Comparison of ENCODE assay signal across 1 cellular context in the genomic region with DNA sequence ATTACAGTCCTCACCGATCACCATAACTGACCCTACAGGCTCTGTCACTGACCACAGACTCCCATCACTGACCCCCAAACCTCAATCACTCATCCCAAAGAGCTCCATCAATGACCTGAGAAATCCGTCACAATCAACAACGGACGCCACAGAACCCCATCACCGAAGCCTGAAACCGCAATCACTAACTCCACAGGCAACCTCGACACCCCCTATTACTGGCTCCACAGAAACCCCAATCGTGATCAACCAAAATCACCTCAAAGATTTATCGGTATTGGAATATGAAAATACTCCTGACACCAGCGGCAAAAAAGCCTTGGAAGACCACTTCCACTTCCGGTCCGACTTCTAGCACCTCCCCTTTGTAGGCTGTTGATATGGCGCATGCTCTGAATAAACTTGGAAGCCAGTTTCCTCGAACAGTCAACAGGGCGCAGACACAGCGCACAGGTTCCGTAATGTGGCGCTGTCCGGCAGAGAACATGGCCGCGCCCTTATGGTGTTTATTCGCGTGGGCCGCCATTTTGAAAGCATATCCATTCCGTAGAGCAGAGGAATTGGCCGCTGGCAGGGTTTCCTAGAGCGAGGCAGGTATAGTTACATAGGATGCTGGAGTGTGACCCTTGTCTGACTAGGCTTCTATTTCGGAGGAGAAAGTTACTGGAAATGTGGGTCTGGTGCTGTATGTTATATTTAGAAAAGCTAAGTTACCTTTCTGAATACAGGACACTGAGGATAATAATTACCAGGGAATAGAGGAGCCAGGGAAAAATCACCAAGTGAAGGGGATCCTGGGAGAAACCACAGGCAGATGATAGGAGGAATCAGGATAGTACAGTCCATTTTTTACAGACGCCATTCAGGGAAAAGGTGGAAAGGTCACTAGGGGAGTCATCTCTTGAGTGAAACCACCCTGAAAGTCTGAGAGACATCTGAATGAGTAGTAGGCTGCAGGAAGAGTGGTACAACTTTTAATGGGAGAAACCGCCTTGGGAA.
TF ChIP-seq lines count a peak whose summit lies in the region.

A gene (minus strand): TSS at position 328 of the 999 bp plus-strand sequence. CDS start 2,785 bp downstream, outside the sequence.

TF ChIP-seq in HepG2, 621 proteins besides CTCF, POLR2A, EP300 and RAD21 (continued from another document and continues in another):
- TF ChIP-seq, protein P1, sequence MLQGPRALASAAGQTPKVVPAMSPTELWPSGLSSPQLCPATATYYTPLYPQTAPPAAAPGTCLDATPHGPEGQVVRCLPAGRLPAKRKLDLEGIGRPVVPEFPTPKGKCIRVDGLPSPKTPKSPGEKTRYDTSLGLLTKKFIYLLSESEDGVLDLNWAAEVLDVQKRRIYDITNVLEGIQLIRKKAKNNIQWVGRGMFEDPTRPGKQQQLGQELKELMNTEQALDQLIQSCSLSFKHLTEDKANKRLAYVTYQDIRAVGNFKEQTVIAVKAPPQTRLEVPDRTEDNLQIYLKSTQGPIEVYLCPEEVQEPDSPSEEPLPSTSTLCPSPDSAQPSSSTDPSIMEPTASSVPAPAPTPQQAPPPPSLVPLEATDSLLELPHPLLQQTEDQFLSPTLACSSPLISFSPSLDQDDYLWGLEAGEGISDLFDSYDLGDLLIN (CRISPR knock-in tag; IDR thresholded peaks at IDR 0.05; ENCODE audit: borderline replicate concordance): no peak
- no peak for TF ChIP-seq ZNF75D (CRISPR knock-in tag; IDR thresholded peaks at IDR 0.05; ENCODE audit: borderline replicate concordance)
- no peak for TF ChIP-seq HNRNPUL1 (IDR thresholded peaks at IDR 0.05; ENCODE audit: low read depth, low read length)
- TF ChIP-seq HOXA5 (CRISPR knock-in tag; IDR thresholded peaks at IDR 0.05): 0 out of 2 replicates have a peak, but pooled peaks have one; percentile 32
- TF ChIP-seq RCOR2 (CRISPR knock-in tag; IDR thresholded peaks at IDR 0.05): no peak
- TF ChIP-seq, protein P2, sequence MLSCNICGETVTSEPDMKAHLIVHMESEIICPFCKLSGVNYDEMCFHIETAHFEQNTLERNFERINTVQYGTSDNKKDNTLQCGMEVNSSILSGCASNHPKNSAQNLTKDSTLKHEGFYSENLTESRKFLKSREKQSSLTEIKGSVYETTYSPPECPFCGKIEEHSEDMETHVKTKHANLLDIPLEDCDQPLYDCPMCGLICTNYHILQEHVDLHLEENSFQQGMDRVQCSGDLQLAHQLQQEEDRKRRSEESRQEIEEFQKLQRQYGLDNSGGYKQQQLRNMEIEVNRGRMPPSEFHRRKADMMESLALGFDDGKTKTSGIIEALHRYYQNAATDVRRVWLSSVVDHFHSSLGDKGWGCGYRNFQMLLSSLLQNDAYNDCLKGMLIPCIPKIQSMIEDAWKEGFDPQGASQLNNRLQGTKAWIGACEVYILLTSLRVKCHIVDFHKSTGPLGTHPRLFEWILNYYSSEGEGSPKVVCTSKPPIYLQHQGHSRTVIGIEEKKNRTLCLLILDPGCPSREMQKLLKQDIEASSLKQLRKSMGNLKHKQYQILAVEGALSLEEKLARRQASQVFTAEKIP (CRISPR knock-in tag; IDR thresholded peaks at IDR 0.05; ENCODE audit: borderline replicate concordance): no peak
- TF ChIP-seq NAIF1 (CRISPR knock-in tag; IDR thresholded peaks at IDR 0.05; ENCODE audit: borderline replicate concordance): no peak
- no peak for TF ChIP-seq RFX3 (CRISPR knock-in tag; IDR thresholded peaks at IDR 0.05)
- no peak for TF ChIP-seq SP2 (CRISPR knock-in tag; IDR thresholded peaks at IDR 0.05)
- no peak for TF ChIP-seq SOX5 (CRISPR knock-in tag; IDR thresholded peaks at IDR 0.05; ENCODE audit: borderline replicate concordance)
- TF ChIP-seq RFXANK (CRISPR knock-in tag; IDR thresholded peaks at IDR 0.05): no peak
- no peak for TF ChIP-seq SSRP1 (CRISPR knock-in tag; IDR thresholded peaks at IDR 0.05)
- 0 out of 2 replicates have a peak, but pooled peaks have one; percentile 48 for TF ChIP-seq CBX5 (CRISPR knock-in tag; IDR thresholded peaks at IDR 0.05; ENCODE audit: borderline replicate concordance)
- TF ChIP-seq, protein P3, sequence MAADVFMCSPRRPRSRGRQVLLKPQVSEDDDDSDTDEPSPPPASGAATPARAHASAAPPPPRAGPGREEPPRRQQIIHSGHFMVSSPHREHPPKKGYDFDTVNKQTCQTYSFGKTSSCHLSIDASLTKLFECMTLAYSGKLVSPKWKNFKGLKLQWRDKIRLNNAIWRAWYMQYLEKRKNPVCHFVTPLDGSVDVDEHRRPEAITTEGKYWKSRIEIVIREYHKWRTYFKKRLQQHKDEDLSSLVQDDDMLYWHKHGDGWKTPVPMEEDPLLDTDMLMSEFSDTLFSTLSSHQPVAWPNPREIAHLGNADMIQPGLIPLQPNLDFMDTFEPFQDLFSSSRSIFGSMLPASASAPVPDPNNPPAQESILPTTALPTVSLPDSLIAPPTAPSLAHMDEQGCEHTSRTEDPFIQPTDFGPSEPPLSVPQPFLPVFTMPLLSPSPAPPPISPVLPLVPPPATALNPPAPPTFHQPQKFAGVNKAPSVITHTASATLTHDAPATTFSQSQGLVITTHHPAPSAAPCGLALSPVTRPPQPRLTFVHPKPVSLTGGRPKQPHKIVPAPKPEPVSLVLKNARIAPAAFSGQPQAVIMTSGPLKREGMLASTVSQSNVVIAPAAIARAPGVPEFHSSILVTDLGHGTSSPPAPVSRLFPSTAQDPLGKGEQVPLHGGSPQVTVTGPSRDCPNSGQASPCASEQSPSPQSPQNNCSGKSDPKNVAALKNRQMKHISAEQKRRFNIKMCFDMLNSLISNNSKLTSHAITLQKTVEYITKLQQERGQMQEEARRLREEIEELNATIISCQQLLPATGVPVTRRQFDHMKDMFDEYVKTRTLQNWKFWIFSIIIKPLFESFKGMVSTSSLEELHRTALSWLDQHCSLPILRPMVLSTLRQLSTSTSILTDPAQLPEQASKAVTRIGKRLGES (CRISPR knock-in tag; IDR thresholded peaks at IDR 0.05; ENCODE audit: borderline replicate concordance): peak; percentile 40; the same call in 1 of the 2 replicates
- no peak for TF ChIP-seq TBX3 (IDR thresholded peaks at IDR 0.05; ENCODE audit: borderline replicate concordance)
- no peak for TF ChIP-seq ZNF792 (CRISPR knock-in tag; IDR thresholded peaks at IDR 0.05)
- TF ChIP-seq PAX8 (CRISPR knock-in tag; IDR thresholded peaks at IDR 0.05; ENCODE audit: borderline replicate concordance): no peak
- TF ChIP-seq, protein P4, sequence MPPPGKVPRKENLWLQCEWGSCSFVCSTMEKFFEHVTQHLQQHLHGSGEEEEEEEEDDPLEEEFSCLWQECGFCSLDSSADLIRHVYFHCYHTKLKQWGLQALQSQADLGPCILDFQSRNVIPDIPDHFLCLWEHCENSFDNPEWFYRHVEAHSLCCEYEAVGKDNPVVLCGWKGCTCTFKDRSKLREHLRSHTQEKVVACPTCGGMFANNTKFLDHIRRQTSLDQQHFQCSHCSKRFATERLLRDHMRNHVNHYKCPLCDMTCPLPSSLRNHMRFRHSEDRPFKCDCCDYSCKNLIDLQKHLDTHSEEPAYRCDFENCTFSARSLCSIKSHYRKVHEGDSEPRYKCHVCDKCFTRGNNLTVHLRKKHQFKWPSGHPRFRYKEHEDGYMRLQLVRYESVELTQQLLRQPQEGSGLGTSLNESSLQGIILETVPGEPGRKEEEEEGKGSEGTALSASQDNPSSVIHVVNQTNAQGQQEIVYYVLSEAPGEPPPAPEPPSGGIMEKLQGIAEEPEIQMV (CRISPR knock-in tag; IDR thresholded peaks at IDR 0.05; ENCODE audit: low read depth): no peak
- no peak for TF ChIP-seq KLF9 (CRISPR knock-in tag; IDR thresholded peaks at IDR 0.05; ENCODE audit: low read depth)
- TF ChIP-seq, protein P5, sequence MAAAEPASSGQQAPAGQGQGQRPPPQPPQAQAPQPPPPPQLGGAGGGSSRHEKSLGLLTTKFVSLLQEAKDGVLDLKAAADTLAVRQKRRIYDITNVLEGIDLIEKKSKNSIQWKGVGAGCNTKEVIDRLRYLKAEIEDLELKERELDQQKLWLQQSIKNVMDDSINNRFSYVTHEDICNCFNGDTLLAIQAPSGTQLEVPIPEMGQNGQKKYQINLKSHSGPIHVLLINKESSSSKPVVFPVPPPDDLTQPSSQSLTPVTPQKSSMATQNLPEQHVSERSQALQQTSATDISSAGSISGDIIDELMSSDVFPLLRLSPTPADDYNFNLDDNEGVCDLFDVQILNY (CRISPR knock-in tag; conservative IDR thresholded peaks at IDR 0.05): no peak
- TF ChIP-seq MEIS2 (CRISPR knock-in tag; IDR thresholded peaks at IDR 0.05): no peak
- TF ChIP-seq MAZ (IDR thresholded peaks at IDR 0.05; ENCODE audit: borderline replicate concordance, low read depth, low read length): no peak
- no peak for TF ChIP-seq MAZ (CRISPR knock-in tag; IDR thresholded peaks at IDR 0.05; ENCODE audit: low read depth)
- 0 out of 2 replicates have a peak, but pooled peaks have one; percentile 28 for TF ChIP-seq ZNF343 (CRISPR knock-in tag; IDR thresholded peaks at IDR 0.05)
- TF ChIP-seq, protein P6, sequence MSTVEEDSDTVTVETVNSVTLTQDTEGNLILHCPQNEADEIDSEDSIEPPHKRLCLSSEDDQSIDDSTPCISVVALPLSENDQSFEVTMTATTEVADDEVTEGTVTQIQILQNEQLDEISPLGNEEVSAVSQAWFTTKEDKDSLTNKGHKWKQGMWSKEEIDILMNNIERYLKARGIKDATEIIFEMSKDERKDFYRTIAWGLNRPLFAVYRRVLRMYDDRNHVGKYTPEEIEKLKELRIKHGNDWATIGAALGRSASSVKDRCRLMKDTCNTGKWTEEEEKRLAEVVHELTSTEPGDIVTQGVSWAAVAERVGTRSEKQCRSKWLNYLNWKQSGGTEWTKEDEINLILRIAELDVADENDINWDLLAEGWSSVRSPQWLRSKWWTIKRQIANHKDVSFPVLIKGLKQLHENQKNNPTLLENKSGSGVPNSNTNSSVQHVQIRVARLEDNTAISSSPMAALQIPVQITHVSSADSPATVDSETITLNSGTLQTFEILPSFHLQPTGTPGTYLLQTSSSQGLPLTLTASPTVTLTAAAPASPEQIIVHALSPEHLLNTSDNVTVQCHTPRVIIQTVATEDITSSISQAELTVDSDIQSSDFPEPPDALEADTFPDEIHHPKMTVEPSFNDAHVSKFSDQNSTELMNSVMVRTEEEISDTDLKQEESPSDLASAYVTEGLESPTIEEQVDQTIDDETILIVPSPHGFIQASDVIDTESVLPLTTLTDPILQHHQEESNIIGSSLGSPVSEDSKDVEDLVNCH (CRISPR knock-in tag; IDR thresholded peaks at IDR 0.05): 0 out of 2 replicates have a peak, but pooled peaks have one; percentile 19
- TF ChIP-seq SOX6 (IDR thresholded peaks at IDR 0.05): no peak
- TF ChIP-seq SOX6 (CRISPR knock-in tag; IDR thresholded peaks at IDR 0.05): peak; percentile 49; the same call in 1 of the 2 replicates
- TF ChIP-seq ZNF143 (CRISPR knock-in tag; IDR thresholded peaks at IDR 0.05): peak; percentile 86
- TF ChIP-seq, protein P7, sequence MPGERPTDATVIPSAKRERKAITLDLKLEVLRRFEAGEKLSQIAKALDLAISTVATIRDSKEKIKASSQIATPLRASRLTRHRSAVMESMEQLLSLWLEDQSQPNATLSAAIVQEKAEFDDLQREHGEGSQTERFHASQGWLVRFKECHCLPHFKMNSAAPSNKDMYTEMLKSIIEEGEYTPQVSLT (CRISPR knock-in tag; IDR thresholded peaks at IDR 0.05; ENCODE audit: borderline replicate concordance, low read depth): no peak
- peak; percentile 82 for TF ChIP-seq FOXO1 (CRISPR knock-in tag; IDR thresholded peaks at IDR 0.05)
- TF ChIP-seq, protein P8, sequence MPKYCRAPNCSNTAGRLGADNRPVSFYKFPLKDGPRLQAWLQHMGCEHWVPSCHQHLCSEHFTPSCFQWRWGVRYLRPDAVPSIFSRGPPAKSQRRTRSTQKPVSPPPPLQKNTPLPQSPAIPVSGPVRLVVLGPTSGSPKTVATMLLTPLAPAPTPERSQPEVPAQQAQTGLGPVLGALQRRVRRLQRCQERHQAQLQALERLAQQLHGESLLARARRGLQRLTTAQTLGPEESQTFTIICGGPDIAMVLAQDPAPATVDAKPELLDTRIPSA (CRISPR knock-in tag; IDR thresholded peaks at IDR 0.05; ENCODE audit: borderline replicate concordance): no peak
- TF ChIP-seq FOXK2 (IDR thresholded peaks at IDR 0.05): peak; percentile 89
- TF ChIP-seq, protein P9, sequence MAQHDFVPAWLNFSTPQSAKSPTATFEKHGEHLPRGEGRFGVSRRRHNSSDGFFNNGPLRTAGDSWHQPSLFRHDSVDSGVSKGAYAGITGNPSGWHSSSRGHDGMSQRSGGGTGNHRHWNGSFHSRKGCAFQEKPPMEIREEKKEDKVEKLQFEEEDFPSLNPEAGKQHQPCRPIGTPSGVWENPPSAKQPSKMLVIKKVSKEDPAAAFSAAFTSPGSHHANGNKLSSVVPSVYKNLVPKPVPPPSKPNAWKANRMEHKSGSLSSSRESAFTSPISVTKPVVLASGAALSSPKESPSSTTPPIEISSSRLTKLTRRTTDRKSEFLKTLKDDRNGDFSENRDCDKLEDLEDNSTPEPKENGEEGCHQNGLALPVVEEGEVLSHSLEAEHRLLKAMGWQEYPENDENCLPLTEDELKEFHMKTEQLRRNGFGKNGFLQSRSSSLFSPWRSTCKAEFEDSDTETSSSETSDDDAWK (CRISPR knock-in tag; IDR thresholded peaks at IDR 0.05): no peak
- TF ChIP-seq FIP1L1 (IDR thresholded peaks at IDR 0.05; ENCODE audit: borderline replicate concordance, insufficient read depth, low read depth, low read length): no peak
- TF ChIP-seq, protein P10, sequence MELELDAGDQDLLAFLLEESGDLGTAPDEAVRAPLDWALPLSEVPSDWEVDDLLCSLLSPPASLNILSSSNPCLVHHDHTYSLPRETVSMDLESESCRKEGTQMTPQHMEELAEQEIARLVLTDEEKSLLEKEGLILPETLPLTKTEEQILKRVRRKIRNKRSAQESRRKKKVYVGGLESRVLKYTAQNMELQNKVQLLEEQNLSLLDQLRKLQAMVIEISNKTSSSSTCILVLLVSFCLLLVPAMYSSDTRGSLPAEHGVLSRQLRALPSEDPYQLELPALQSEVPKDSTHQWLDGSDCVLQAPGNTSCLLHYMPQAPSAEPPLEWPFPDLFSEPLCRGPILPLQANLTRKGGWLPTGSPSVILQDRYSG (CRISPR knock-in tag; IDR thresholded peaks at IDR 0.05): no peak
